ENCODE assay signal across 11 cellular contexts in the genomic region with DNA sequence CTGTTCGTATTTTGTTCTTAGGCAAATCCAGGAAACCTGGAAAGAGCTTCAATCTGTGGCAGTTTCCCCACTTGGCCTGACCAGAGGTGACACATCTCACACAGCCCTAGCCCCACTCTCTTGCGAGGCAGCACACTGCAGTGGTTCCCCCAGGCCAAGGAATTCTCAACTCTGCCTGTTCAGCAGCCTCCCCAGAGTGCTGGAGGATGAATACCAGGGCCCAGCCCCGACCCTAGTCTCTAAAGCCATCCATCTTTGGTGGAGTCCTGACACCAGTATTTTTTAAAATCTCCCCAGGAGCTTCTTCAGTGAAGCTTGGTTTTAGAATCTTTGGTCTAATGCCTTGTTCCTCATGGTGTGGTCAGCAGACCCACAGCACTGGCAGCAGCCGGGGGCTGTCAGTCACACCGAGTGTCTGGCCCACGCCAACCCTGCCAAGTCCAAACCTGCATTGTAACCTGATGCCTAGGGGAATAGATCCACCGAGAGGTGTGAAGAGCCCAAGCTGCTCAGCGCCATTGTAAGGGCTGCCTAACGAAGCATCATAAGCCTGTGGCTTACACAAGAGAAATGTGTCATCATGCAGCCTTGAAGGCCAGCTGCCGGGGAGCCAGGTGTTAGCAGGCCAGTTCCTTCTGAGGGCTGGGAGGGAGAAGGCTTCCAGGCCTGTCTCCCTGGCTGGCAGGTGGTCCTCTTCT.
DNase-seq lines count a peak whose midpoint lies in the region; ATAC-seq, FAIRE-seq and TF ChIP-seq lines count a peak whose summit lies in the region.
"Had no signal": no experiment of that assay in that cellular context is flagged by ENCODE, and none has a peak within 500 bp of the region (broad histone marks: within the 10 kb centered on the region; RNA-seq: fewer than 3 reads in every experiment).

No MANE protein-coding gene starts in this region.

- H3K4me3 ChIP-seq in Peyer's patch = no peak overlapping the region
- H3K4me3 ChIP-seq in naive thymus-derived CD4-positive, alpha-beta T cell (ENCODE audit: low read length) = no peak overlapping the region
- H3K4me3 ChIP-seq: right atrium auricular region, transverse colon had no signal

- POLR2A ChIA-PET in naive thymus-derived CD4-positive, alpha-beta T cell (lab: Charles Lee) = no interaction called here

- peak; percentile 25 for DNase-seq in astrocyte of the hippocampus (ENCODE audit: low read depth, low spot score)
- DNase-seq in H4 (ENCODE audit: low spot score) = no peak
- DNase-seq in Peyer's patch = no peak
- DNase-seq in H54 (ENCODE audit: insufficient read length, low spot score) = no peak
- DNase-seq in naive thymus-derived CD4-positive, alpha-beta T cell = no peak
- DNase-seq: NK-92 treated with Interleukin-12 subunit alpha and Interleukin-12 subunit beta, amount 100 ng/mL, for 24 hours; transverse colon had no signal

- peaks cover 0 to 11% (median 0%) of the 10 kb centered on the region in 5 donors for H3K36me3 Mint-ChIP-seq in naive thymus-derived CD4-positive, alpha-beta T cell

- no peak overlapping the region for H3K27ac ChIP-seq in Peyer's patch
- H3K27ac ChIP-seq in naive thymus-derived CD4-positive, alpha-beta T cell (ENCODE audit: low read depth, low read length) = no peak overlapping the region
- H3K27ac ChIP-seq: right atrium auricular region, transverse colon had no signal

- H3K27ac Mint-ChIP-seq in naive thymus-derived CD4-positive, alpha-beta T cell = no peak overlapping the region

- no peak for FAIRE-seq in H54 (lab: Jason Lieb, UNC)

- H3K4me1 Mint-ChIP-seq in naive thymus-derived CD4-positive, alpha-beta T cell = peaks cover 0 to 12% (median 8%) of the 10 kb centered on the region in 7 donors

- H3K9me3 Mint-ChIP-seq in naive thymus-derived CD4-positive, alpha-beta T cell = peaks cover 0 to 20% (median 6%) of the 10 kb centered on the region in 11 donors

- no peaks in the 10 kb centered on the region for H3K36me3 ChIP-seq in Peyer's patch
- no peaks in the 10 kb centered on the region for H3K36me3 ChIP-seq in naive thymus-derived CD4-positive, alpha-beta T cell (ENCODE audit: control insufficient read depth in 2 of 3, insufficient read depth in 3 of 3, low read length in 3 of 3)
- H3K36me3 ChIP-seq: right atrium auricular region, transverse colon had no signal

- TF ChIP-seq POLR2A in Peyer's patch (IDR thresholded peaks at IDR 0.05) (no peak), H54 (IDR thresholded peaks at IDR 0.05; ENCODE audit: low read depth, low read length) (no peak)

- H3K4me1 ChIP-seq in Peyer's patch = no peaks in the 10 kb centered on the region
- no peaks in the 10 kb centered on the region for H3K4me1 ChIP-seq in naive thymus-derived CD4-positive, alpha-beta T cell (ENCODE audit: control insufficient read depth in 2 of 2, insufficient read depth in 2 of 2, low read length in 2 of 2)

- no peak for TF ChIP-seq CTCF in Peyer's patch (IDR thresholded peaks at IDR 0.05)

- ATAC-seq in GM18498 (IDR thresholded peaks at IDR 0.05; ENCODE audit: unreplicated experiment) (peak; percentile 89), GM21529 (IDR thresholded peaks at IDR 0.05; ENCODE audit: unreplicated experiment) (peak; percentile 89), HG03571 (IDR thresholded peaks at IDR 0.05; ENCODE audit: unreplicated experiment) (peak; percentile 84)
- ATAC-seq in naive thymus-derived CD4-positive, alpha-beta T cell = no peak

- H3K9me3 ChIP-seq in Peyer's patch = no peaks in the 10 kb centered on the region
- no peaks in the 10 kb centered on the region for H3K9me3 ChIP-seq in naive thymus-derived CD4-positive, alpha-beta T cell (ENCODE audit: control insufficient read depth in 2 of 3, low read length in 3 of 3)
- H3K9me3 ChIP-seq: right atrium auricular region, transverse colon had no signal

- H3K27me3 ChIP-seq in Peyer's patch = no peaks in the 10 kb centered on the region
- H3K27me3 ChIP-seq in naive thymus-derived CD4-positive, alpha-beta T cell (ENCODE audit: control insufficient read depth in 2 of 2, insufficient read depth in 2 of 2, low read length in 2 of 2) = no peaks in the 10 kb centered on the region
- H3K27me3 ChIP-seq: right atrium auricular region, transverse colon had no signal

- intact Hi-C loops in naive thymus-derived CD4-positive, alpha-beta T cell (cut with micrococcal nuclease) = no loop called here

- no peak overlapping the region for H3K4me3 Mint-ChIP-seq in naive thymus-derived CD4-positive, alpha-beta T cell

- CTCF ChIA-PET in naive thymus-derived CD4-positive, alpha-beta T cell (lab: Charles Lee) = no interaction called here

- H3K27me3 Mint-ChIP-seq in naive thymus-derived CD4-positive, alpha-beta T cell = peaks cover 0 to 5% (median 0%) of the 10 kb centered on the region in 5 donors
